Comparison of ENCODE assay signal across 12 cellular contexts in the genomic region with DNA sequence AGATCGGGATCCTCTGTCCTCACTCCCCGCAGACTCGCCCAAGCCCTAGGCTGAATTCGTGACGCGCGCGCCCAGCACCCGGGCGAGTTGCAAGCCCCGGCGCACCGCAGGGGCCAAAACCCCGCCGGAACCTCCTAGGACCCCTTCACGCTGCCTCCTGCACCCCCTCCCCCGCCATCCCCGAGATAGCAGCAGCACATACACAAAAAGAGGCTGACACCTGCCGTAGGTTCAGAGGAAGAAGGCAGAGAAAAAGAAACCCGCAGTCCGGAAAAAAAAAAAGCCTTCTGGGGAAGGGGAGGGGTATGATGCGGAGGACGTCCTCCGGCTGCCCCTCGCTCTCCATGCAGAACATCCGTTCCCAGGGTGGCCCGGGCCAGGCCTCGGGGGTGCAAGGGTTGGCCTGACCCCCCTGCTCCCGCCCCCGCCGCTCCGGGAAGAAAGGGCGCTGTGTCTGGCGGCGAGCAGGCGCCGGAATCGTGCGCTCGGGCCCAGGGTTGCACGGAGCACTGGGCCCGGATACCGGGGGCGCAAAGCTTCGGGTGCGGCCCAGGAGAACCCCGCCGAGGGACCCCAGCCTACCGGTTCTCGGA. TPM values are rescaled to one million over a fixed set of nuclear protein-coding genes. Genes with fewer than 3 reads are reported as not detected.
DNase-seq lines count a peak whose midpoint lies in the region; ATAC-seq, FAIRE-seq and TF ChIP-seq lines count a peak whose summit lies in the region.
"Had no signal": no experiment of that assay in that cellular context is flagged by ENCODE, and none has a peak within 500 bp of the region (broad histone marks: within the 10 kb centered on the region; RNA-seq: fewer than 3 reads in every experiment).

No MANE protein-coding gene starts in this region.

- no peaks in the 10 kb centered on the region for H4K20me1 ChIP-seq in GM12878 (ENCODE audit: control insufficient read depth, insufficient read depth)
- no peaks in the 10 kb centered on the region for H4K20me1 ChIP-seq in keratinocyte (ENCODE audit: control insufficient read depth, extremely low read depth, insufficient read depth, low read length)

- H3K9ac ChIP-seq in GM12878 (ENCODE audit: control insufficient read depth, insufficient read depth, low read length) (no peak overlapping the region), keratinocyte (ENCODE audit: control insufficient read depth, extremely low read depth, insufficient read depth, low read length) (peak overlapping the region; percentile 37), stomach smooth muscle (ENCODE audit: low read length in 2 of 2) (no peak overlapping the region)

- no peak for TF ChIP-seq EP300 in GM12878 (IDR thresholded peaks at IDR 0.05; ENCODE audit: borderline replicate concordance in 1 of 2, control insufficient read depth in 1 of 2, low read depth in 2 of 2, low read length in 2 of 2)

- 17% methylated on average over 38 of the region's 50 CpGs for WGBS in GM12878 (ENCODE audit: insufficient coverage, insufficient replicate concordance, low lambda C conversion rate, missing lambda C conversion rate)

- H3K4me3 ChIP-seq in GM12878 = no peak overlapping the region
- H3K4me3 ChIP-seq in keratinocyte (ENCODE audit: control insufficient read depth in 2 of 3, extremely low read depth in 1 of 3, insufficient read depth in 2 of 3, low read depth in 1 of 3, low read length in 3 of 3) = peak overlapping the region; percentile 24 to 46 (median 43)
- peak overlapping the region; percentile 52 to 53 for H3K4me3 ChIP-seq in stomach smooth muscle (ENCODE audit: low read length in 2 of 2)

- no peak for FAIRE-seq in GM12878 (lab: Jason Lieb, UNC)
- no peak for FAIRE-seq in keratinocyte (lab: Jason Lieb, UNC)

- H2AFZ ChIP-seq in GM12878 (ENCODE audit: control insufficient read depth, low read depth, low read length) (no peak overlapping the region), keratinocyte (ENCODE audit: control insufficient read depth, low read length) (peak overlapping the region; percentile 23)

- TF ChIP-seq POLR2A in GM12878 (IDR thresholded peaks at IDR 0.05; ENCODE audit: low read depth, low read length) = no peak

- no peak for TF ChIP-seq RAD21 in GM12878 (IDR thresholded peaks at IDR 0.05; ENCODE audit: insufficient read depth, low read depth, low read length)

- DNase-seq in DMS 273 (lab: John Stamatoyannopoulos, UW; ENCODE audit: unreplicated experiment) (peak; percentile 37), DMS 273 treated with DMSO at 0.1 percent for 48 hours (lab: John Stamatoyannopoulos, UW) (no peak), GM12878 (ENCODE audit: low read depth, low spot score) (no peak), keratinocyte (ENCODE audit: low read depth, low spot score) (no peak)
- DNase-seq: activated effector memory CD4-positive, alpha-beta T cell treated with anti-CD3 and anti-CD28 coated beads, Interleukin-2, amount 50 U/mL, for 16 hours; naive B cell; NCI-H2029 had no signal

- POLR2A ChIA-PET in GM12878 (lab: Charles Lee) = interaction anchor here (0.7 kb wide), 1 partner anchor 1676 kb away, joined by 4 read pairs; no protein-coding TSS in a partner anchor

- no TSS peak for BruUV-seq in GM12878 (replicated peaks; lab: Mats Ljungman, UMichigan)

- dilution Hi-C loops in keratinocyte (cut with MboI; ENCODE audit: extremely low pct_ligation_motif_present, low sequenced_read_pairs) = no loop called here

- peaks cover 0 to 4% of the 10 kb centered on the region in 2 experiments; a peak in 2 of 4 replicates for H3K27me3 ChIP-seq in GM12878 (replicated peaks in 1 of 2; ENCODE audit: control insufficient read depth in 2 of 2, insufficient read depth in 2 of 2, low read length in 1 of 2)
- peaks cover 34% of the 10 kb centered on the region for H3K27me3 ChIP-seq in keratinocyte (ENCODE audit: control insufficient read depth, extremely low read depth, insufficient read depth, low read length)
- H3K27me3 ChIP-seq in stomach smooth muscle (ENCODE audit: control insufficient read depth in 1 of 2, insufficient read depth in 2 of 2, low read length in 2 of 2) = peaks cover 0 to 18% of the 10 kb centered on the region in 2 donors

- intact Hi-C loops in GM12878 (cut with micrococcal nuclease; ENCODE audit: unreplicated experiment) = no loop called here

- TF ChIP-seq CTCF in GM12878 (IDR thresholded peaks at IDR 0.05 in 2 of 3, conservative IDR thresholded peaks at IDR 0.05 in 1 of 3; ENCODE audit: control insufficient read depth in 2 of 3, extremely low read depth in 1 of 3, insufficient read depth in 1 of 3, low read depth in 3 of 3, low read length in 3 of 3) (no peak), keratinocyte (optimal IDR thresholded peaks at IDR 0.05 in 1 of 3, IDR thresholded peaks at IDR 0.05 in 1 of 3, conservative IDR thresholded peaks at IDR 0.05 in 1 of 3; ENCODE audit: extremely low read depth in 1 of 3, insufficient read depth in 2 of 3, low read length in 3 of 3) (no peak)

- H3K79me2 ChIP-seq in GM12878 (ENCODE audit: control insufficient read depth, insufficient read depth, low read length) (no peaks in the 10 kb centered on the region), keratinocyte (ENCODE audit: control insufficient read depth, insufficient read depth, low read length) (no peaks in the 10 kb centered on the region)

- peak; percentile 23 for ATAC-seq in GM12878
- ATAC-seq in GM21515 (IDR thresholded peaks at IDR 0.05; ENCODE audit: unreplicated experiment) = no peak
- no peak for ATAC-seq in GM18519 (IDR thresholded peaks at IDR 0.05; ENCODE audit: low FRiP score, unreplicated experiment)
- ATAC-seq in HG03460 (IDR thresholded peaks at IDR 0.05; ENCODE audit: unreplicated experiment) = no peak

- H3K36me3 ChIP-seq in GM12878 (ENCODE audit: control insufficient read depth in 2 of 2, insufficient read depth in 2 of 2, low read length in 1 of 2) = no peaks in the 10 kb centered on the region
- no peaks in the 10 kb centered on the region for H3K36me3 ChIP-seq in keratinocyte (ENCODE audit: control insufficient read depth in 2 of 2, extremely low read depth in 1 of 2, insufficient read depth in 2 of 2, low read length in 2 of 2)
- no peaks in the 10 kb centered on the region for H3K36me3 ChIP-seq in stomach smooth muscle (ENCODE audit: control insufficient read depth in 2 of 2, insufficient read depth in 2 of 2, low read length in 2 of 2)

- no peaks in the 10 kb centered on the region for H3K9me1 ChIP-seq in keratinocyte (ENCODE audit: control insufficient read depth, extremely low read depth, insufficient read depth, low read length)

- in situ Hi-C loops in GM12878 (cut with MboI) = no loop called here

- H3K27ac ChIP-seq in GM12878 (ENCODE audit: control insufficient read depth, insufficient read depth) (no peak overlapping the region), keratinocyte (ENCODE audit: control insufficient read depth, insufficient read depth, low read length) (no peak overlapping the region), stomach smooth muscle (ENCODE audit: low read length) (no peak overlapping the region)
- H3K27ac ChIP-seq: 22Rv1 had no signal

- RAD21 ChIA-PET in GM12878 (lab: Charles Lee; ENCODE audit: unreplicated experiment) = interaction anchor here (0.9 to 1.2 kb wide), 4 partner anchors 39 to 200 kb away, joined by 3 to 4 read pairs (median 3); no protein-coding TSS in a partner anchor

- H3K9me3 ChIP-seq in GM12878 (replicated peaks; ENCODE audit: control insufficient read depth, insufficient read depth, low read length) (no peaks in the 10 kb centered on the region), keratinocyte (ENCODE audit: control insufficient read depth, low read depth, low read length) (no peaks in the 10 kb centered on the region), stomach smooth muscle (ENCODE audit: control insufficient read depth in 2 of 2, low read length in 2 of 2) (no peaks in the 10 kb centered on the region)

- H3K4me2 ChIP-seq in GM12878 (ENCODE audit: control insufficient read depth, insufficient read depth) (no peak overlapping the region), keratinocyte (ENCODE audit: control insufficient read depth, extremely low read depth, insufficient read depth, low read depth, low read length) (peak overlapping the region; percentile 45)

- CTCF ChIA-PET in GM12878 (lab: Yijun Ruan, JAX) = no interaction called here

- SMC1A ChIA-PET in GM12878 (lab: Charles Lee; ENCODE audit: uncharacterized antibody, unreplicated experiment) = no interaction called here

- H3K4me1 ChIP-seq in GM12878 (ENCODE audit: control insufficient read depth, insufficient read depth, low read length) (no peaks in the 10 kb centered on the region), keratinocyte (ENCODE audit: control insufficient read depth, extremely low read depth, insufficient read depth, low read length) (no peaks in the 10 kb centered on the region), stomach smooth muscle (ENCODE audit: control insufficient read depth, insufficient read depth, low read length) (peaks cover 2% of the 10 kb centered on the region)

RNA-seq across cellular contexts. Expression of a gene that starts 2.5 kb away (rescaled TPM):
- 0.15 and 0.21 TPM in 2 replicates for total RNA-seq in GM12878 (2013; cell fraction: nucleolus; rRNA removed)
- total RNA-seq in GM12878 (2014; rRNA removed) (0.11 and 0.16 TPM in 2 replicates), GM12878 (2014; rRNA removed; fragmentation: Illumina TruSeq; extraction: Trizol) (0.05 and 0.09 TPM in 2 replicates), GM12878 (2021) (0.11 and 0.21 TPM in 2 replicates)
- polyA plus RNA-seq in GM12878 (2011; ENCODE audit: low read depth) = not detected
- polyA plus RNA-seq in GM12878 (2011; rRNA removed) (0.91 and 1.5 TPM in 2 replicates), GM12878 (2014; fragmentation: Illumina TruSeq; extraction: Trizol) (0.09 and 0.14 TPM in 2 replicates), GM12878 (2014; fragmentation: Nextera tagmentation; extraction: Ambion mirVana) (under 1 TPM in 1 of 2 experiments, not detected in 1; 0.02 TPM), GM12878 (2014; rRNA removed) (0.23 TPM in 1 of 2 replicates, not detected in the other), GM12878 (2016; fragmentation: Nextera tagmentation; extraction: Ambion mirVana) (under 1 TPM; 0.03 to 0.04 TPM), keratinocyte (2.0 to 2.6 TPM (median 2.2 TPM) in 3 replicates)
- 2.7 and 3.0 TPM in 2 replicates for polyA plus RNA-seq in GM12878 (2011; cell fraction: cytosol; rRNA removed)
- 1.5 and 2.0 TPM in 2 replicates for polyA plus RNA-seq in GM12878 (2011; cell fraction: nucleus; rRNA removed)
- polyA plus RNA-seq in GM12878 (2012) = not detected in 2 replicates
- polyA minus RNA-seq in GM12878 (2011; rRNA and poly(A)+ RNA removed) = 10.8 and 15.1 TPM in 2 replicates
- polyA minus RNA-seq in GM12878 (2011; cell fraction: cytosol; rRNA and poly(A)+ RNA removed) = 1.1 and 1.7 TPM in 2 replicates
- polyA minus RNA-seq in GM12878 (2011; cell fraction: nucleus; rRNA and poly(A)+ RNA removed) = 6.3 and 12.9 TPM in 2 replicates
- polyA plus RNA-seq in keratinocyte (2011; ENCODE audit: low read depth) = 0.26 TPM
- polyA plus RNA-seq in keratinocyte (2011; cell fraction: cytosol; rRNA removed) = 1.0 and 1.1 TPM in 2 replicates
- 3.4 and 4.4 TPM in 2 replicates for polyA plus RNA-seq in keratinocyte (2011; cell fraction: nucleus; rRNA removed)
- 0.61 and 1.4 TPM in 2 replicates for polyA plus RNA-seq in keratinocyte (2012; ENCODE audit: low replicate concordance)
- 9.1 to 19.3 TPM (median 10.2 TPM) in 3 replicates for polyA minus RNA-seq in keratinocyte
- 2.3 TPM for polyA minus RNA-seq in keratinocyte (2011; cell fraction: cytosol; rRNA and poly(A)+ RNA removed)
- 3.6 and 10.5 TPM in 2 replicates for polyA minus RNA-seq in keratinocyte (2011; cell fraction: nucleus; rRNA and poly(A)+ RNA removed)
